Comparison of ENCODE assay signal across 15 cellular contexts in the genomic region with DNA sequence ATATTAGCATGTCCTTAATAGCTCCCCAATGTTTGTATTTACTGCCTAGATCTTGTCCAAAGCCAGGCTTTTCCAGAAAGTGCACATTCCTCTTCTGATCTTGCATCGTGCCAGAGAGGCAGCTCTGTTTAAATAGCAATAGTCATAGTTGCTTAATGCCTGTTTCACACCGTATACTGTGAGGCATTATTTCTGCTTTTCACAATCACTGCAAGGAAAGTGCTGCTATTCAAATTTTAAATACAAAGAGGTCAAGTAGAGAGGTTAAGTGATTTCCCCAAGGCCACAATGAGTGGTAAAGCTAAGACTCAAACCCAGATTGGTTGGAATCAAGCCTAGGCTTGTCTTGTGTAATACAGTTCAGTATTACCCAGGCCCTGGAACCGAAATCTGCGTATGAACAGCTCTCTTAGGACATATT.
DNase-seq lines count a peak whose midpoint lies in the region; ATAC-seq lines count a peak whose summit lies in the region.
"Had no signal": no experiment of that assay in that cellular context is flagged by ENCODE, and none has a peak within 500 bp of the region (broad histone marks: within the 10 kb centered on the region; RNA-seq: fewer than 3 reads in every experiment).

No MANE protein-coding gene starts in this region.

- H3K9me3 Mint-ChIP-seq in stimulated activated naive CD8-positive, alpha-beta T cell treated with anti-CD3 and anti-CD28 coated beads, Interleukin-15, amount 100 ng/mL, for 72 hours, result peaks cover 0 to 17% of the 10 kb centered on the region in 2 donors
- H3K9me3 Mint-ChIP-seq in dendritic cell treated with granulocyte-macrophage colony-stimulating factor and Interleukin-4, amounts not matched to agents 40 ng/mL and 50 ng/mL, for 4 days, result no peaks in the 10 kb centered on the region

- no peak for DNase-seq in stimulated activated naive CD8-positive, alpha-beta T cell treated with anti-CD3 and anti-CD28 coated beads, Interleukin-15, amount 100 ng/mL, for 72 hours
- no peak for DNase-seq in stimulated activated naive CD8-positive, alpha-beta T cell treated with anti-CD3 and anti-CD28 coated beads, Interleukin-15, Interleukin-2, amounts not matched to agents 100 U/mL and 50 U/mL, for 24 hours
- DNase-seq in aorta (no peak), HuH-7.5 (ENCODE audit: low spot score) (no peak), T-helper 1 cell (no peak)
- DNase-seq in stimulated activated CD4-positive, alpha-beta T cell treated with anti-CD3 and anti-CD28 coated beads, Interleukin-4, amount 100 ng/mL, for 1 hour, result no peak
- DNase-seq: activated CD8-positive, alpha-beta memory T cell treated with anti-CD3 and anti-CD28 coated beads, Interleukin-2, amount 50 U/mL, for 48 hours; BE2C; erythroblast; GF-D8; NCI-H524 treated with DMSO at 0.1 percent for 48 hours had no signal

- H3K27me3 ChIP-seq in muscle layer of duodenum (ENCODE audit: low read depth, low read length) (no peaks in the 10 kb centered on the region), aorta (ENCODE audit: control insufficient read depth in 1 of 2, insufficient read depth in 2 of 2, low read length in 1 of 2) (no peaks in the 10 kb centered on the region)
- H3K27me3 ChIP-seq: BE2C had no signal

- ATAC-seq in stimulated activated naive CD8-positive, alpha-beta T cell treated with anti-CD3 and anti-CD28 coated beads, Interleukin-15, amount 100 ng/mL, for 72 hours, result peak; percentile 53
- no peak for ATAC-seq in stimulated activated naive CD8-positive, alpha-beta T cell treated with anti-CD3 and anti-CD28 coated beads, Interleukin-15, Interleukin-2, amounts not matched to agents 100 U/mL and 50 U/mL, for 24 hours
- ATAC-seq in aorta (ENCODE audit: low FRiP score), result peak; percentile 58

- H3K4me1 Mint-ChIP-seq in stimulated activated naive CD8-positive, alpha-beta T cell treated with anti-CD3 and anti-CD28 coated beads, Interleukin-15, amount 100 ng/mL, for 72 hours, result peaks cover 43% of the 10 kb centered on the region
- peaks cover 72% of the 10 kb centered on the region for H3K4me1 Mint-ChIP-seq in dendritic cell treated with granulocyte-macrophage colony-stimulating factor and Interleukin-4, amounts not matched to agents 40 ng/mL and 50 ng/mL, for 4 days (ENCODE audit: low read depth)

- no peak overlapping the region for H3K27ac Mint-ChIP-seq in stimulated activated naive CD8-positive, alpha-beta T cell treated with anti-CD3 and anti-CD28 coated beads, Interleukin-15, amount 100 ng/mL, for 72 hours
- peak overlapping the region; percentile 67 for H3K27ac Mint-ChIP-seq in dendritic cell treated with granulocyte-macrophage colony-stimulating factor and Interleukin-4, amounts not matched to agents 40 ng/mL and 50 ng/mL, for 4 days

- H3K4me3 Mint-ChIP-seq in stimulated activated naive CD8-positive, alpha-beta T cell treated with anti-CD3 and anti-CD28 coated beads, Interleukin-15, amount 100 ng/mL, for 72 hours, result no peak overlapping the region
- H3K4me3 Mint-ChIP-seq in dendritic cell treated with granulocyte-macrophage colony-stimulating factor and Interleukin-4, amounts not matched to agents 40 ng/mL and 50 ng/mL, for 4 days, result no peak overlapping the region
- H3K4me3 Mint-ChIP-seq: T-helper 1 cell treated with Interleukin-12 subunit alpha and Interleukin-12 subunit beta and Interleukin-4 antibody, amounts not matched to agents 30 μg/mL and 1 μg/mL, for 36 hours had no signal

- H3K4me3 ChIP-seq in muscle layer of duodenum (ENCODE audit: low read depth in 1 of 2, low read length in 2 of 2) (no peak overlapping the region), aorta (ENCODE audit: low read length in 2 of 2) (no peak overlapping the region)
- H3K4me3 ChIP-seq: HAP-1 had no signal

- peak overlapping the region; percentile 33 for H3K27ac ChIP-seq in muscle layer of duodenum (ENCODE audit: low read length)
- H3K27ac ChIP-seq in aorta (ENCODE audit: low read depth in 1 of 2, low read length in 2 of 2), result peak overlapping the region in 1 of 2 donors; percentile 64

- H3K9me3 ChIP-seq in muscle layer of duodenum (ENCODE audit: control insufficient read depth in 1 of 2, low read length in 2 of 2), result peaks cover 0 to 6% of the 10 kb centered on the region in 2 donors
- no peaks in the 10 kb centered on the region for H3K9me3 ChIP-seq in aorta (ENCODE audit: control insufficient read depth, low read length)
- H3K9me3 ChIP-seq: BE2C, HAP-1 had no signal

- H3K36me3 ChIP-seq in muscle layer of duodenum (ENCODE audit: control insufficient read depth in 1 of 2, insufficient read depth in 2 of 2, low read length in 2 of 2) (no peaks in the 10 kb centered on the region), aorta (ENCODE audit: control insufficient read depth in 1 of 2, insufficient read depth in 2 of 2, low read length in 1 of 2) (no peaks in the 10 kb centered on the region)
- H3K36me3 ChIP-seq: BE2C, HAP-1 had no signal

- H3K4me1 ChIP-seq in muscle layer of duodenum (ENCODE audit: control insufficient read depth in 1 of 2, insufficient read depth in 2 of 2, low read length in 2 of 2) (peaks cover 0 to 13% of the 10 kb centered on the region in 2 donors), aorta (ENCODE audit: control insufficient read depth in 1 of 2, insufficient read depth in 2 of 2, low read length in 2 of 2) (peaks cover 4 to 10% of the 10 kb centered on the region in 2 donors)
- H3K4me1 ChIP-seq: BE2C, HAP-1 had no signal

- no peaks in the 10 kb centered on the region for H3K36me3 Mint-ChIP-seq in dendritic cell treated with granulocyte-macrophage colony-stimulating factor and Interleukin-4, amounts not matched to agents 40 ng/mL and 50 ng/mL, for 4 days (ENCODE audit: low read depth)

- no peaks in the 10 kb centered on the region for H3K27me3 Mint-ChIP-seq in stimulated activated naive CD8-positive, alpha-beta T cell treated with anti-CD3 and anti-CD28 coated beads, Interleukin-15, amount 100 ng/mL, for 72 hours
- no peaks in the 10 kb centered on the region for H3K27me3 Mint-ChIP-seq in dendritic cell treated with granulocyte-macrophage colony-stimulating factor and Interleukin-4, amounts not matched to agents 40 ng/mL and 50 ng/mL, for 4 days

- intact Hi-C loops in dendritic cell treated with granulocyte-macrophage colony-stimulating factor and Interleukin-4, amounts not matched to agents 40 ng/mL and 50 ng/mL, for 4 days (cut with micrococcal nuclease), result no loop called here
- intact Hi-C loops in aorta (cut with DNase I), result no loop called here

- 31 to 36% methylated on average over 4 of the region's 4 CpGs for WGBS in aorta, 2 donors
